In genomic region chr6:127484207-127484858, GRCh38 we compare ENCODE assay signal across 8 cellular contexts. TPM values are rescaled to one million over a fixed set of nuclear protein-coding genes. Genes with fewer than 3 reads are reported as not detected.
A peak's percentile ranks its signal among the peaks of the same experiment; 100 is the strongest.
DNase-seq lines count a peak whose midpoint lies in the region; ATAC-seq and TF ChIP-seq lines count a peak whose summit lies in the region.

No MANE protein-coding gene starts in this region.

- peak; percentile 99 for ATAC-seq in GM18858 (IDR thresholded peaks at IDR 0.05; ENCODE audit: unreplicated experiment)
- peak; percentile 98 for ATAC-seq in HG02970 (IDR thresholded peaks at IDR 0.05; ENCODE audit: low FRiP score, unreplicated experiment)

- no peaks in the 10 kb centered on the region for H4K20me1 ChIP-seq in OCI-LY3 (ENCODE audit: insufficient read depth, low read length)

- no peak for TF ChIP-seq CTCF in OCI-LY3 (IDR thresholded peaks at IDR 0.05; ENCODE audit: low read depth, low read length)

- H3K27me3 ChIP-seq in OCI-LY3 (ENCODE audit: low read depth, low read length) (no peaks in the 10 kb centered on the region), skeletal muscle satellite cell (ENCODE audit: control insufficient read depth, insufficient read depth, low read length) (no peaks in the 10 kb centered on the region)

- H3K27ac ChIP-seq in OCI-LY3 (ENCODE audit: low read length) (peak overlapping the region; percentile 19; the same call in 1 of the 2 replicates), epithelial cell of prostate (peak overlapping the region; percentile 50)

- no peaks in the 10 kb centered on the region for H3K79me2 ChIP-seq in OCI-LY3 (ENCODE audit: low read length)

- H3K9ac ChIP-seq in OCI-LY3 (ENCODE audit: low read length) (no peak overlapping the region), skeletal muscle satellite cell (ENCODE audit: low read depth, low read length) (peak overlapping the region; percentile 51)

- H3K36me3 ChIP-seq in OCI-LY3 (replicated peaks; ENCODE audit: low read depth, low read length) (no peaks in the 10 kb centered on the region), skeletal muscle satellite cell (ENCODE audit: insufficient read depth, low read length) (no peaks in the 10 kb centered on the region)

- H2AFZ ChIP-seq in OCI-LY3 (ENCODE audit: low read depth, low read length): no peak overlapping the region

- H3K9me3 ChIP-seq in OCI-LY3 (ENCODE audit: insufficient read depth, low read length) (no peaks in the 10 kb centered on the region), skeletal muscle satellite cell (replicated peaks; ENCODE audit: low read length) (no peaks in the 10 kb centered on the region)

- peak overlapping the region; percentile 61 for H3K4me2 ChIP-seq in OCI-LY3 (ENCODE audit: low read length)
- H3K4me2 ChIP-seq in skeletal muscle satellite cell (ENCODE audit: low read length): peak overlapping the region; percentile 70

- peak overlapping the region; percentile 54 for H3K4me3 ChIP-seq in OCI-LY3 (ENCODE audit: low read length)
- H3K4me3 ChIP-seq in skeletal muscle satellite cell (ENCODE audit: low read length): peak overlapping the region; percentile 51

- DNase-seq in A172 (ENCODE audit: low spot score): peak; percentile 32
- DNase-seq in epithelial cell of prostate (ENCODE audit: low read depth, low spot score): peak; percentile 20
- no peak for DNase-seq in GF-D8 (lab: John Stamatoyannopoulos, UW)
- DNase-seq in iPS-NIHi11 (ENCODE audit: low spot score): no peak

- peaks cover 16% of the 10 kb centered on the region for H3K4me1 ChIP-seq in OCI-LY3 (ENCODE audit: low read length)
- peaks cover 43% of the 10 kb centered on the region for H3K4me1 ChIP-seq in skeletal muscle satellite cell (ENCODE audit: control insufficient read depth, insufficient read depth, low read length)

RNA-seq across cellular contexts. Expression of gene KIAA0408, which starts 25.1 kb away (rescaled TPM):
- total RNA-seq in A172 (2014; rRNA removed; shearing (Covaris generic)): 0.09 and 0.60 TPM in 2 replicates
- 2.0 TPM in 2 replicates for total RNA-seq in skeletal muscle satellite cell (2012; rRNA removed)

Comparison
In these comparisons a context has a peak if more than half of its experiments do, and no peak if none do; other contexts are left out.
1. DNase-seq: peak in A172 (single experiment) and epithelial cell of prostate (single experiment); none in GF-D8 (single experiment) and iPS-NIHi11 (single experiment).